Comparison of ENCODE assay signal across 15 cellular contexts in the genomic region with DNA sequence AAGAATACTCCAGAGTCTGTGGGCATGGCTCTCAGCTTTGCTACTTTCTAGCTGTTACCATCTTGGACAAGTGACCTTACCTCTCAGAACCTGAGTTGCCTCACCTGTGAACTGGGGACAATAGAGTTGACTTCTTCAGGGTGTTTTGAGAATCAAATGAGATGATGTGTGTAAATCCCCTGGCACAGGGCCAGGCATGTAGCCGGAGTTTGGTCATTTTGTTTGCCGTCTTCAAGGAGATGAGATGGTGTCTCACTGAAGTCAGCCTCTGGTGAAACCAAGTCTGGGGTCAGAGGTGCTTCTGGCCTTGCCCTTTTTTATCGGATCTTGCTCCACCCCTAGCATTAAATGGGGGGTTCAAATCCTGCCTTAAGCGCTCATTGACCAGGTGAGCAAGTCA.
"Had no signal": no experiment of that assay in that cellular context is flagged by ENCODE, and none has a peak within 500 bp of the region (broad histone marks: within the 10 kb centered on the region; RNA-seq: fewer than 3 reads in every experiment).

No MANE protein-coding gene starts in this region.

- H3K27me3 ChIP-seq: body of pancreas, hepatocyte, thyroid gland had no signal

- H3K9me3 ChIP-seq: body of pancreas, mucosa of descending colon, thyroid gland had no signal

- DNase-seq: activated CD4-positive, alpha-beta T cell treated with anti-CD3 and anti-CD28 coated beads, Interleukin-2, amount 10 ng/mL, durations not matched to agents 24 days and 14 days; activated CD8-positive, alpha-beta memory T cell treated with anti-CD3 and anti-CD28 coated beads, Interleukin-2, amount 50 U/mL, for 48 hours; activated gamma-delta T cell treated with Interleukin-2 at 50 U/mL for 16 hours; activated T-cell treated with anti-CD3 and anti-CD28 coated beads, Interleukin-2, amount 50 U/mL, for 72 hours; amniotic stem cell; effector memory CD8-positive, alpha-beta T cell; kidney; left ventricle myocardium inferior; mucosa of descending colon; naive thymus-derived CD4-positive, alpha-beta T cell; T-helper 2 cell; thyroid gland had no signal

- H3K4me3 ChIP-seq: body of pancreas, hepatocyte, left ventricle myocardium inferior, mucosa of descending colon, thyroid gland had no signal

- H3K27ac ChIP-seq: body of pancreas, hepatocyte, left ventricle myocardium inferior, parathyroid adenoma, thyroid gland had no signal

- H3K36me3 ChIP-seq: left ventricle myocardium inferior, thyroid gland had no signal
